Comparison of ENCODE assay signal across 8 cellular contexts in the genomic region with DNA sequence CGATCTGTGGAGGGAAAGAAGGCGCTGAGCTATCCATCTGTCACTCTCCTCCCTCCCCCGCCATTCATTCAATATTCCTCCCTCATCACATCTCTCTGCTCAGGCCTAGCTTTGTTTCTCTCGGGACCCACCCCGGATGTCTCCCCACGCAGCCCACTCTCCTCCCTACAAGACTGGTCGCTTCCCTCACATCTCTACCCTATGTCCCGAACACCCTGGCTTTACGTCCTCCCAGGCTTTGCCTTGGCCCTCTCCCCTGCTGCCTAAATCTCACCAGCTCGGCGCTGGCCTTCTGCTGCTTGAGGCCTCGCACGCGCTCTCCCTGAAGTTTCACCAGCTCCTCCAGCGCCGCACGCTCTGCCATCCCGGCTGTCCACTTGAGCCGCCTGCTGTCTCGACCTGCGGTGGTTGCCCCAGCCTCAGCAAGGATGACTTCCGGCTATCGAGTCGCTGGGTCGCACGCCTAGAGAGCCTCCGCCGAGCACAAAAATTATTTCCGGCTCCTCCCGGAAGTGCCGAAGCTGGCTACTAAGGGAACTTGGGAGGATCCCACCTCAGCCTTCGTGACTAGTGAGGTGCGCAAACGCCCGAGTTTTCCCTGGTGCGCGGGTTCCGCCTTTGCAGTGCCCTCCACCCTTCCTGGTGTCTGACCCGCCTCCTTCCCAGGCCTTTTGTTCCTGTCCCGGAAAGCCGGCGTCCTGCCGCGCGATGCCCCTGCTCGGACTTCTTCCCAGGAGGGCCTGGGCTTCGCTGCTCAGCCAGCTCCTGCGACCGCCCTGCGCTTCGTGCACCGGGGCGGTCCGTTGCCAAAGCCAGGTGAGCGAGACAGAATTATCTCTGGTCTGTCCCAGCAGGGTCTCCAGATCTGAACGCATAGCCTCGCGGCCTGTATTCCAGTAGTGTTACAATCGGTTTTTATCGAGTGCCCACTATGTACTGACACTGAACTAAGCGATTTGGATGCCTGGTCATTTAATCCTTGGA. TPM values are rescaled to one million over a fixed set of nuclear protein-coding genes. Genes with fewer than 3 reads are reported as not detected.
DNase-seq lines count a peak whose midpoint lies in the region; ATAC-seq, FAIRE-seq and TF ChIP-seq lines count a peak whose summit lies in the region.

A gene with protein sequence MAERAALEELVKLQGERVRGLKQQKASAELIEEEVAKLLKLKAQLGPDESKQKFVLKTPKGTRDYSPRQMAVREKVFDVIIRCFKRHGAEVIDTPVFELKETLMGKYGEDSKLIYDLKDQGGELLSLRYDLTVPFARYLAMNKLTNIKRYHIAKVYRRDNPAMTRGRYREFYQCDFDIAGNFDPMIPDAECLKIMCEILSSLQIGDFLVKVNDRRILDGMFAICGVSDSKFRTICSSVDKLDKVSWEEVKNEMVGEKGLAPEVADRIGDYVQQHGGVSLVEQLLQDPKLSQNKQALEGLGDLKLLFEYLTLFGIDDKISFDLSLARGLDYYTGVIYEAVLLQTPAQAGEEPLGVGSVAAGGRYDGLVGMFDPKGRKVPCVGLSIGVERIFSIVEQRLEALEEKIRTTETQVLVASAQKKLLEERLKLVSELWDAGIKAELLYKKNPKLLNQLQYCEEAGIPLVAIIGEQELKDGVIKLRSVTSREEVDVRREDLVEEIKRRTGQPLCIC (minus strand): TSS at position 430 of the 984 bp plus-strand sequence. CDS start 66 bp downstream, at position 364.
A gene with protein sequence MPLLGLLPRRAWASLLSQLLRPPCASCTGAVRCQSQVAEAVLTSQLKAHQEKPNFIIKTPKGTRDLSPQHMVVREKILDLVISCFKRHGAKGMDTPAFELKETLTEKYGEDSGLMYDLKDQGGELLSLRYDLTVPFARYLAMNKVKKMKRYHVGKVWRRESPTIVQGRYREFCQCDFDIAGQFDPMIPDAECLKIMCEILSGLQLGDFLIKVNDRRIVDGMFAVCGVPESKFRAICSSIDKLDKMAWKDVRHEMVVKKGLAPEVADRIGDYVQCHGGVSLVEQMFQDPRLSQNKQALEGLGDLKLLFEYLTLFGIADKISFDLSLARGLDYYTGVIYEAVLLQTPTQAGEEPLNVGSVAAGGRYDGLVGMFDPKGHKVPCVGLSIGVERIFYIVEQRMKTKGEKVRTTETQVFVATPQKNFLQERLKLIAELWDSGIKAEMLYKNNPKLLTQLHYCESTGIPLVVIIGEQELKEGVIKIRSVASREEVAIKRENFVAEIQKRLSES (plus strand): TSS at position 515 of the 984 bp plus-strand sequence. CDS start 194 bp downstream, at position 709.

- peak within 1 kb of the TSS; percentile 94 for H3K4me3 Mint-ChIP-seq in chondrocyte (ENCODE audit: unreplicated experiment)

- H3K36me3 Mint-ChIP-seq in chondrocyte (ENCODE audit: low read depth): peaks cover 7% of the 10 kb centered on the region

- no peaks in the 10 kb centered on the region for H3K9me3 ChIP-seq in kidney (ENCODE audit: control insufficient read depth in 1 of 2, low read length in 2 of 2)

- H3K36me3 ChIP-seq in kidney (ENCODE audit: control insufficient read depth in 1 of 2, insufficient read depth in 2 of 2, low read length in 2 of 2): peaks cover 21 to 23% of the 10 kb centered on the region in 2 donors

- TF ChIP-seq CTCF in AG10803 (conservative IDR thresholded peaks at IDR 0.05; ENCODE audit: low read length) (peak; percentile 18; the same call in 1 of the 2 replicates), chondrocyte (IDR thresholded peaks at IDR 0.05) (no peak), kidney (IDR thresholded peaks at IDR 0.05; ENCODE audit: borderline replicate concordance, extremely low read depth, insufficient read depth) (no peak)

- intact Hi-C loops in kidney (cut with DNase I): no loop called here

- peaks cover 10 to 12% of the 10 kb centered on the region in 2 donors for H3K4me1 ChIP-seq in kidney (ENCODE audit: control insufficient read depth in 1 of 2, insufficient read depth in 1 of 2, low read depth in 1 of 2, low read length in 2 of 2)

- H3K4me3 ChIP-seq in AG10803 (ENCODE audit: low read length): peak within 1 kb of the TSS; percentile 96
- H3K4me3 ChIP-seq in kidney (ENCODE audit: low read length in 2 of 2): peak within 1 kb of the TSS; percentile 76 to 98

- peak within 1 kb of the TSS; percentile 91 to 93 for H3K9ac ChIP-seq in kidney (ENCODE audit: low read length in 2 of 2)

- H3K27ac ChIP-seq in kidney (ENCODE audit: low read depth in 2 of 2, low read length in 2 of 2): peak within 1 kb of the TSS; percentile 71

- H3K4me1 Mint-ChIP-seq in chondrocyte (ENCODE audit: low read depth): peaks cover 33% of the 10 kb centered on the region

- FAIRE-seq in kidney (lab: Jason Lieb, UNC): peak; percentile 15

- no peaks in the 10 kb centered on the region for H3K27me3 Mint-ChIP-seq in chondrocyte (ENCODE audit: low read depth)

- peak within 1 kb of the TSS; percentile 97 for H3K27ac Mint-ChIP-seq in chondrocyte (ENCODE audit: unreplicated experiment)

- no peaks in the 10 kb centered on the region for H3K9me3 Mint-ChIP-seq in chondrocyte (ENCODE audit: low read depth)

- ATAC-seq in GM19035 (IDR thresholded peaks at IDR 0.05; ENCODE audit: unreplicated experiment) (peak; percentile 98), HG03354 (IDR thresholded peaks at IDR 0.05; ENCODE audit: poor library complexity, severe bottlenecking, unreplicated experiment) (peak; percentile 98)

- DNase-seq in AG10803 (ENCODE audit: low read depth): peak; percentile 95
- peak; percentile 89 for DNase-seq in NCI-H446 treated with DMSO at 0.1 percent for 48 hours (lab: John Stamatoyannopoulos, UW)
- peak; percentile 75 to 77 for DNase-seq in activated CD4-positive, alpha-beta T cell treated with anti-CD3 and anti-CD28 coated beads for 24 hours (ENCODE audit: low read depth in 2 of 2)
- peak; percentile 97 for DNase-seq in chondrocyte (ENCODE audit: low spot score)
- peak; percentile 96 for DNase-seq in kidney
- DNase-seq in stimulated activated CD4-positive, alpha-beta T cell treated with anti-CD3 and anti-CD28 coated beads, Interleukin-15, amount 100 ng/mL, for 24 hours: peak; percentile 91

RNA-seq across cellular contexts. Expression of the first gene that starts in this region (rescaled TPM):
- total RNA-seq in chondrocyte (62.9 to 83.4 TPM (median 67.5 TPM) in 3 replicates), kidney (52.2 TPM)
- polyA plus RNA-seq in kidney (ENCODE audit: insufficient read depth, low read depth, low replicate concordance): 48.6 TPM

RNA-seq across cellular contexts. Expression of the second gene that starts in this region (rescaled TPM):
- total RNA-seq in chondrocyte (22.8 to 27.4 TPM (median 22.8 TPM) in 3 replicates), kidney (27.6 TPM)
- polyA plus RNA-seq in kidney (ENCODE audit: insufficient read depth, low read depth, low replicate concordance): 26.7 TPM

Comparison
In these comparisons a context has a peak if more than half of its experiments do, and no peak if none do; other contexts are left out.
1. Peak in every context shown above with its lines: DNase-seq, ATAC-seq, H3K4me3 ChIP-seq and H3K27ac ChIP-seq.